In genomic region chr12:132634411-132634990, GRCh38 we compare ENCODE assay signal across 21 cellular contexts. TPM values are rescaled to one million over a fixed set of nuclear protein-coding genes. Genes with fewer than 3 reads are reported as not detected.
"Had no signal": no experiment of that assay in that cellular context is flagged by ENCODE, and none has a peak within 500 bp of the region (broad histone marks: within the 10 kb centered on the region; RNA-seq: fewer than 3 reads in every experiment).

No MANE protein-coding gene starts in this region.

- DNase-seq: activated CD4-positive, alpha-beta T cell treated with anti-CD3 and anti-CD28 coated beads, Interleukin-2, amount 50 U/mL, for 1 hour; activated CD4-positive, CD25-positive, alpha-beta regulatory T cell treated with anti-CD3 and anti-CD28 coated beads, Interleukin-2, amount 50 U/mL, for 72 hours; activated CD8-positive, alpha-beta memory T cell treated with anti-CD3 and anti-CD28 coated beads, Interleukin-2, amount 50 U/mL, for 4 hours; activated T-cell treated with anti-CD3 and anti-CD28 coated beads, Interleukin-2, amount 50 U/mL, for 72 hours; dermis blood vessel endothelial cell; effector memory CD8-positive, alpha-beta T cell; foreskin keratinocyte; left cardiac atrium; lower lobe of right lung; natural killer cell; retina; stimulated activated CD4-positive, alpha-beta T cell treated with anti-CD3 and anti-CD28 coated beads, Interleukin-2, amount 100 ng/mL, for 24 hours; T-helper 17 cell; testis had no signal

- H3K79me2 ChIP-seq: hepatocyte had no signal

- FAIRE-seq: islet of Langerhans had no signal

- H3K27me3 ChIP-seq: ascending aorta, breast epithelium, foreskin keratinocyte, hepatocyte, testis had no signal

- H3K4me3 Mint-ChIP-seq: activated T-cell treated with anti-CD3 and anti-CD28 coated beads, Interleukin-2, amount 50 U/mL, for 72 hours; effector memory CD8-positive, alpha-beta T cell; natural killer cell; T-helper 17 cell; type B pancreatic cell had no signal

- H3K4me1 ChIP-seq: ascending aorta, breast epithelium, foreskin keratinocyte, lower lobe of right lung, testis had no signal

- ATAC-seq: activated T-cell treated with anti-CD3 and anti-CD28 coated beads, Interleukin-2, amount 50 U/mL, for 72 hours; effector memory CD8-positive, alpha-beta T cell; foreskin keratinocyte; left cardiac atrium; lower lobe of right lung; natural killer cell; T-helper 17 cell had no signal

- H3K4me2 ChIP-seq: hepatocyte had no signal

- H3K9me3 Mint-ChIP-seq: activated T-cell treated with anti-CD3 and anti-CD28 coated beads, Interleukin-2, amount 50 U/mL, for 72 hours; effector memory CD8-positive, alpha-beta T cell; natural killer cell; type B pancreatic cell had no signal

- H3K4me1 Mint-ChIP-seq: natural killer cell had no signal

- H3K27me3 Mint-ChIP-seq: effector memory CD8-positive, alpha-beta T cell; T-helper 17 cell; type B pancreatic cell had no signal

- H3K27ac ChIP-seq: ascending aorta, breast epithelium, foreskin keratinocyte, hepatocyte, lower lobe of right lung, testis, VCaP had no signal

- H2AFZ ChIP-seq: hepatocyte had no signal

- H3K9me3 ChIP-seq: ascending aorta, breast epithelium, lower lobe of right lung, testis had no signal

- H3K27ac Mint-ChIP-seq: activated T-cell treated with anti-CD3 and anti-CD28 coated beads, Interleukin-2, amount 50 U/mL, for 72 hours; type B pancreatic cell had no signal

- H3K4me3 ChIP-seq: ascending aorta, breast epithelium, hepatocyte, lower lobe of right lung, testis had no signal

RNA-seq across cellular contexts. Expression of gene P2RX2, which starts 15.9 kb away (rescaled TPM):
- total RNA-seq: activated T-cell treated with anti-CD3 and anti-CD28 coated beads, Interleukin-2, amount 50 U/mL, for 72 hours; ascending aorta; cerebellum; foreskin keratinocyte; hepatocyte; left cardiac atrium; natural killer cell; T-helper 17 cell had no signal
- polyA plus RNA-seq: foreskin keratinocyte, hepatocyte had no signal

RNA-seq across cellular contexts. Expression of gene LRCOL1, which starts 24.1 kb away (rescaled TPM):
- total RNA-seq: activated T-cell treated with anti-CD3 and anti-CD28 coated beads, Interleukin-2, amount 50 U/mL, for 72 hours; ascending aorta; cerebellum; foreskin keratinocyte; hepatocyte; left cardiac atrium; natural killer cell; T-helper 17 cell had no signal
- polyA plus RNA-seq: foreskin keratinocyte had no signal
